In the genomic region with DNA sequence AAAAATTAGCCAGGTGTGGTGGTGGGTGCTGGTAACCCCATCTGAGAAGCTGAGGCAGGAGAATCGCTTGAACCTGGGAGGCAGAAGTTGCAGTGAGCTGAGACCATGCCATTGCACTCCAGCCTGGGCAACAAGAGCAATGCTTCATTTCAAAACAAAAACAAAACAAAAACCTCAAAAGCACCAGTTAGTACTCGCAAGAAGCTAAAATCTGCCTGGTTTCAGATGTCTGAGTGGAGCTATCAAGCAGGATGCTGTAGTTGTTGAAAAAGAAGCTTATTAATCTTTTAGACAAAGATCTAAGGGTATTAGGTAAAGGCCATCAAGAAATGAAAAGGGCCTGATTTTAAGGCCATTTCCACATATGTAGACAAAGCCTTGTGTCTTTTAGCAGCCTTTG, we compare ENCODE assay signal across 29 cellular contexts. TPM values are rescaled to one million over a fixed set of nuclear protein-coding genes. Genes with fewer than 3 reads are reported as not detected.
"Had no signal": no experiment of that assay in that cellular context is flagged by ENCODE, and none has a peak within 500 bp of the region (broad histone marks: within the 10 kb centered on the region; RNA-seq: fewer than 3 reads in every experiment).

No MANE protein-coding gene starts in this region.

- H3K4me3 Mint-ChIP-seq: dendritic cell treated with granulocyte-macrophage colony-stimulating factor and Interleukin-4, amounts not matched to agents 40 ng/mL and 50 ng/mL, for 4 days; mesothelial cell of epicardium; naive B cell; naive thymus-derived CD8-positive, alpha-beta T cell had no signal

- H3K36me3 ChIP-seq: colonic mucosa, esophagus squamous epithelium, gastrocnemius medialis, heart right ventricle, left lung, lower lobe of right lung had no signal

- DNase-seq: colonic mucosa; cortex of kidney; effector memory CD4-positive, alpha-beta T cell; erythroblast; esophagus squamous epithelium; foreskin fibroblast; foreskin melanocyte; gastrocnemius medialis; glutamatergic neuron; head of caudate nucleus; heart right ventricle; hippocampal formation; left cardiac atrium; left lung; left ventricle myocardium superior; lower lobe of right lung; mesenchymal stem cell; mucosa of descending colon; naive B cell; naive thymus-derived CD8-positive, alpha-beta T cell had no signal

- H3K9me3 Mint-ChIP-seq: dendritic cell treated with granulocyte-macrophage colony-stimulating factor and Interleukin-4, amounts not matched to agents 40 ng/mL and 50 ng/mL, for 4 days; mesothelial cell of epicardium; naive B cell; naive thymus-derived CD8-positive, alpha-beta T cell had no signal

- H3K9me3 ChIP-seq: colonic mucosa, esophagus squamous epithelium, gastrocnemius medialis, heart right ventricle, left lung, lower lobe of right lung, mucosa of descending colon had no signal

- H3K27me3 ChIP-seq: colonic mucosa, esophagus squamous epithelium, gastrocnemius medialis, heart right ventricle, left lung had no signal

- H3K4me3 ChIP-seq: colonic mucosa, esophagus squamous epithelium, gastrocnemius medialis, heart right ventricle, left lung, lower lobe of right lung, mucosa of descending colon had no signal

- H3K27ac Mint-ChIP-seq: dendritic cell treated with granulocyte-macrophage colony-stimulating factor and Interleukin-4, amounts not matched to agents 40 ng/mL and 50 ng/mL, for 4 days; mesothelial cell of epicardium; naive B cell; naive thymus-derived CD8-positive, alpha-beta T cell had no signal

- H3K36me3 Mint-ChIP-seq: mesothelial cell of epicardium; naive B cell; naive thymus-derived CD8-positive, alpha-beta T cell had no signal

- H3K27me3 Mint-ChIP-seq: dendritic cell treated with granulocyte-macrophage colony-stimulating factor and Interleukin-4, amounts not matched to agents 40 ng/mL and 50 ng/mL, for 4 days had no signal

- ATAC-seq: esophagus mucosa; gastrocnemius medialis; heart right ventricle; left cardiac atrium; left lung; left ventricle myocardium superior; lower lobe of right lung; mucosa of descending colon; naive thymus-derived CD8-positive, alpha-beta T cell had no signal

- FAIRE-seq: islet of Langerhans, keratinocyte had no signal

- H3K27ac ChIP-seq: colonic mucosa, epithelial cell of prostate, esophagus squamous epithelium, gastrocnemius medialis, heart right ventricle, left lung, lower lobe of right lung had no signal

- H3K4me1 Mint-ChIP-seq: mesothelial cell of epicardium had no signal

- H3K4me1 ChIP-seq: colonic mucosa, esophagus squamous epithelium, gastrocnemius medialis, left lung, lower lobe of right lung had no signal

RNA-seq across cellular contexts. Expression of a gene that starts 53.1 kb away (rescaled TPM):
- total RNA-seq: esophagus mucosa; esophagus squamous epithelium; gastrocnemius medialis; glomerular endothelial cell; kidney epithelial cell; myocyte; naive thymus-derived CD8-positive, alpha-beta T cell had no signal
